In genomic region chr7:35714862-35715261, GRCh38 we compare ENCODE assay signal across 1 cellular context.
A peak's percentile ranks its signal among the peaks of the same experiment; 100 is the strongest.
TF ChIP-seq lines count a peak whose summit lies in the region.

No MANE protein-coding gene starts in this region.

TF ChIP-seq in GM12878, 131 proteins besides CTCF, POLR2A, EP300 and RAD21:
- peak; percentile 36; the same call in 1 of the 2 replicates for TF ChIP-seq PKNOX1 (IDR thresholded peaks at IDR 0.05)
- 0 out of 2 replicates have a peak, but pooled peaks have one; percentile 16 for TF ChIP-seq HDGF (IDR thresholded peaks at IDR 0.05)
- peak; percentile 45; the same call in 1 of the 2 replicates for TF ChIP-seq SMC3 (IDR thresholded peaks at IDR 0.05; ENCODE audit: borderline replicate concordance, low read length)
- no peak for TF ChIP-seq ZZZ3 (IDR thresholded peaks at IDR 0.05; ENCODE audit: control insufficient read depth, insufficient read length, low read depth)
